Comparison of ENCODE assay signal across 8 cellular contexts in genomic region chr22:22321743-22322611, GRCh38.
DNase-seq lines count a peak whose midpoint lies in the region; ATAC-seq and TF ChIP-seq lines count a peak whose summit lies in the region.
"Not testable (repeated sequence)": the region's sequence is repeated elsewhere in the genome, so short reads cannot be mapped to it uniquely, and the experiment has no call there.

No MANE protein-coding gene starts in this region.

- not testable (repeated sequence) for H4K20me1 ChIP-seq in OCI-LY7 (ENCODE audit: insufficient read depth, low read length)

- ATAC-seq in GM21423 (IDR thresholded peaks at IDR 0.05; ENCODE audit: unreplicated experiment) = peak; percentile 79

- H3K4me2 ChIP-seq in OCI-LY7 (ENCODE audit: low read length) = not testable (repeated sequence)

- POLR2A ChIA-PET in OCI-LY7 (lab: Charles Lee) = not testable (repeated sequence)

- peak; percentile 76 for DNase-seq in CD1c-positive myeloid dendritic cell (ENCODE audit: extremely low spot score)
- DNase-seq in KBM-7 = peak; percentile 51
- peak; percentile 91 for DNase-seq in OCI-LY7 (ENCODE audit: low spot score)
- DNase-seq in activated CD8-positive, alpha-beta memory T cell treated with anti-CD3 and anti-CD28 coated beads for 48 hours (ENCODE audit: low read depth in 2 of 3, low spot score in 2 of 3) = peak; percentile 49 to 62 (median 50)
- peak; percentile 21 to 58 (median 24) for DNase-seq in effector memory CD4-positive, alpha-beta T cell
- DNase-seq in medulla oblongata (ENCODE audit: extremely low spot score) = peak; percentile 78
- DNase-seq in stimulated activated CD8-positive, alpha-beta memory T cell treated with anti-CD3 and anti-CD28 coated beads, Interleukin-12 subunit alpha, Interleukin-12 subunit beta, amount 100 ng/mL, for 24 hours (ENCODE audit: extremely low read depth) = peak; percentile 28

- H3K27ac ChIP-seq in OCI-LY7 (ENCODE audit: low read depth, low read length, poor library complexity, severe bottlenecking); effector memory CD4-positive, alpha-beta T cell (ENCODE audit: insufficient read depth, low read length, poor library complexity, severe bottlenecking): not testable (repeated sequence)

- in situ Hi-C loops in KBM-7 (cut with MboI; ENCODE audit: low pct_unique_long_range_greater_than_20kb, low sequenced_read_pairs) = not testable (repeated sequence)

- not testable (repeated sequence) for H3K9me2 ChIP-seq in OCI-LY7 (ENCODE audit: insufficient read depth, low read length)

- H2AFZ ChIP-seq in OCI-LY7 (ENCODE audit: low read length) = not testable (repeated sequence)

- BruUV-seq in OCI-LY7 (replicated peaks; lab: Mats Ljungman, UMichigan) = not testable (repeated sequence)

- H3K9me3 ChIP-seq in OCI-LY7 (ENCODE audit: low read length); effector memory CD4-positive, alpha-beta T cell (ENCODE audit: control insufficient read depth, low read length): not testable (repeated sequence)

- H3K36me3 ChIP-seq in OCI-LY7 (ENCODE audit: insufficient read depth, low read length) = peaks cover 61% of the 10 kb centered on the region
- H3K36me3 ChIP-seq in effector memory CD4-positive, alpha-beta T cell (ENCODE audit: control insufficient read depth, insufficient read depth, low read length) = not testable (repeated sequence)

- not testable (repeated sequence) for H3K79me2 ChIP-seq in OCI-LY7 (ENCODE audit: insufficient read depth, low read depth, low read length)

- H3K27me3 ChIP-seq in effector memory CD4-positive, alpha-beta T cell (replicated peaks; ENCODE audit: control insufficient read depth, insufficient read depth, low read length, poor library complexity, severe bottlenecking) = not testable (repeated sequence)

- TF ChIP-seq CTCF in OCI-LY7 (conservative IDR thresholded peaks at IDR 0.05; ENCODE audit: low read length) = peak; percentile 90

- intact Hi-C loops in OCI-LY7 (cut with micrococcal nuclease; ENCODE audit: unreplicated experiment) = loop anchor here (1.0 to 2.0 kb wide), 2 partner anchors 114 to 165 kb away; no protein-coding TSS in a partner anchor

- CTCF ChIA-PET in OCI-LY7 (lab: Charles Lee; ENCODE audit: unreplicated experiment) = interaction anchor here (0.6 kb wide), 1 partner anchor 21 kb away, joined by 3 read pairs; no protein-coding TSS in a partner anchor

- H3K4me3 ChIP-seq in OCI-LY7 (ENCODE audit: low read depth, low read length, poor library complexity, severe bottlenecking); effector memory CD4-positive, alpha-beta T cell (ENCODE audit: insufficient read depth, low read depth, low read length, poor library complexity, severe bottlenecking): not testable (repeated sequence)

- H3K4me1 ChIP-seq in OCI-LY7 (ENCODE audit: insufficient read depth, low read length, poor library complexity, severe bottlenecking) = peaks cover 11% of the 10 kb centered on the region
- H3K4me1 ChIP-seq in effector memory CD4-positive, alpha-beta T cell (ENCODE audit: control insufficient read depth, insufficient read depth, low read length, poor library complexity, severe bottlenecking) = not testable (repeated sequence)

Comparison
In these comparisons a context has a peak if more than half of its experiments do, and no peak if none do; other contexts are left out.
1. DNase-seq: peak in every context shown above with its lines; median percentile 91 in OCI-LY7; 78 in medulla oblongata; 76 in CD1c-positive myeloid dendritic cell; 51 in KBM-7; 50 in activated CD8-positive, alpha-beta memory T cell treated with anti-CD3 and anti-CD28 coated beads for 48 hours; 28 in stimulated activated CD8-positive, alpha-beta memory T cell treated with anti-CD3 and anti-CD28 coated beads, Interleukin-12 subunit alpha, Interleukin-12 subunit beta, amount 100 ng/mL, for 24 hours; 24 in effector memory CD4-positive, alpha-beta T cell.